ENCODE assay signal across 14 cellular contexts in the genomic region with DNA sequence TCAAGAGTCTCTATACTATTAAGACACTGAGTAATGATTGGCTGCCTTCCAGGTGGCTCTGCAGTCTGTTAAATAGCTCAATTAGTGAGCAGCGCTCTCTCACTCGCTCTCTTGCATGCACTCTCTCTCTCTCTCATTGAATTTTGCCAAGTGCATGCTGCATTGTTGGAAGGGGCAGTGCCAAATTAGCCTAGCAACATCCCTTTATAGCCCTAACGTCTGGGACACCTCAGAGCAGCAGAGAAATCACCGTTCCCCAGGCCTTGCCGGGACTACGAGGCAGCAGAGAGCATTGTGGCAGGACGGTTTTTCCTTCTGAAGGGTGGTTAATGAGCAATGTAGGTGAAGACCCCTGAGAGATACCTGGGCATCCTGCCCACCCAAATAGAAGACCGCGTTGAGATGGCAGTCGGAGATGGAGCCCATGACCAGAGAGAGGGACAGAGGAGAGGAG.
DNase-seq lines count a peak whose midpoint lies in the region; ATAC-seq, FAIRE-seq and TF ChIP-seq lines count a peak whose summit lies in the region.
"Had no signal": no experiment of that assay in that cellular context is flagged by ENCODE, and none has a peak within 500 bp of the region (broad histone marks: within the 10 kb centered on the region; RNA-seq: fewer than 3 reads in every experiment).

No MANE protein-coding gene starts in this region.

- no peaks in the 10 kb centered on the region for H3K27me3 ChIP-seq in thyroid gland
- H3K27me3 ChIP-seq: SJSA1 had no signal

- peak; percentile 32 for DNase-seq in LNCaP clone FGC (ENCODE audit: low read depth)
- DNase-seq in NCI-H748 treated with DMSO at 0.1 percent for 48 hours (lab: John Stamatoyannopoulos, UW), result peak; percentile 58
- peak; percentile 1 for DNase-seq in fibroblast of the conjunctiva (ENCODE audit: low read depth)
- peak; percentile 8 to 23 for DNase-seq in thyroid gland
- no peak for DNase-seq in NCI-H82 treated with DMSO at 0.1 percent for 48 hours (lab: John Stamatoyannopoulos, UW; ENCODE audit: unreplicated experiment)
- DNase-seq in H54 (ENCODE audit: insufficient read length, low spot score), result no peak
- DNase-seq: activated T-cell treated with anti-CD3 and anti-CD28 coated beads for 4 hours, aorta, NCI-H526 had no signal

- WGBS in thyroid gland, 2 donors, result 49 to 53% methylated on average over 10 of the region's 10 CpGs

- no peak for ATAC-seq in esophagus mucosa
- ATAC-seq: GM12878, HCT116 had no signal

- H3K4me3 ChIP-seq in LNCaP clone FGC (ENCODE audit: low read depth, low read length), result no peak overlapping the region
- no peak overlapping the region for H3K4me3 ChIP-seq in thyroid gland (replicated peaks in 1 of 3)
- H3K4me3 ChIP-seq: GM12878, SJSA1 had no signal

- no peak overlapping the region for H3K27ac ChIP-seq in thyroid gland
- H3K27ac ChIP-seq: SJSA1 had no signal

- intact Hi-C loops in thyroid gland (cut with DNase I), result no loop called here

- TF ChIP-seq POLR2A in thyroid gland (IDR thresholded peaks at IDR 0.05), result no peak
- no peak for TF ChIP-seq POLR2A in H54 (IDR thresholded peaks at IDR 0.05; ENCODE audit: low read depth, low read length)

- FAIRE-seq in H54 (lab: Jason Lieb, UNC), result no peak
- FAIRE-seq: endothelial cell of umbilical vein, GM12878 had no signal

- no peaks in the 10 kb centered on the region for H3K4me1 ChIP-seq in thyroid gland
- H3K4me1 ChIP-seq: SJSA1 had no signal

- H3K9me3 ChIP-seq in thyroid gland, result no peaks in the 10 kb centered on the region
- H3K9me3 ChIP-seq: SJSA1 had no signal

- no peaks in the 10 kb centered on the region for H3K36me3 ChIP-seq in thyroid gland
- H3K36me3 ChIP-seq: SJSA1 had no signal

- no peak for TF ChIP-seq CTCF in LNCaP clone FGC (IDR thresholded peaks at IDR 0.05; ENCODE audit: control insufficient read depth, extremely low read depth, insufficient read depth)
- TF ChIP-seq CTCF in thyroid gland (IDR thresholded peaks at IDR 0.05), result no peak

Comparison
In these comparisons a context has a peak if more than half of its experiments do, and no peak if none do; other contexts are left out.
1. DNase-seq: peak in LNCaP clone FGC (single experiment), NCI-H748 treated with DMSO at 0.1 percent for 48 hours (single experiment), fibroblast of the conjunctiva (single experiment) and thyroid gland (2 of 2); none in NCI-H82 treated with DMSO at 0.1 percent for 48 hours (single experiment) and H54 (single experiment).